ENCODE assay signal across 25 cellular contexts in the genomic region with DNA sequence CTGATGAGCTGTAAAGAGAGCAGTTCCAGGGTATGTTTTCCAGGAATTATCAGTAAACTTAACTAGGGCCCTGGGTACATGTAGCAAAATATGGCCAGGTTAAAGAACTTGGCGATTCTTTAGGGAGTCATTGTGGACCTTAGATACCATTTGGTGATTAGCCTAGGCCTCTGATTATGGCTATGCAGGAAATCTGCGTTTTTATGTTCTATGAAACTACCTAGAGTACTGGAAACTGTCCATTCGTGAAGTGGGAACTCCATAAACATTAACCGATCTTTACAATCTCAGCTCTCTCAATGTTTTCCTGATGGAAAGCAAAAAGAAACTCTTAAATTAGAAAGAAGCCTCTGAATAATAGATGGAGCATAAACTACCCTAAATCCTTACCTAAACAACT.
"Had no signal": no experiment of that assay in that cellular context is flagged by ENCODE, and none has a peak within 500 bp of the region (broad histone marks: within the 10 kb centered on the region; RNA-seq: fewer than 3 reads in every experiment).

No MANE protein-coding gene starts in this region.

- FAIRE-seq: astrocyte had no signal

- ATAC-seq: natural killer cell treated with Interleukin-12 subunit alpha and Interleukin-12 subunit beta and Interleukin-15 and Interleukin-18, amount 100 ng/mL, for 72 hours; psoas muscle had no signal

- H3K79me2 ChIP-seq: parathyroid adenoma had no signal

- H2AFZ ChIP-seq: parathyroid adenoma had no signal

- H3K27me3 ChIP-seq: brain microvascular endothelial cell, esophagus squamous epithelium, neutrophil, right atrium auricular region, vagina had no signal

- H3K27ac ChIP-seq: brain microvascular endothelial cell, epithelial cell of prostate, esophagus squamous epithelium, neutrophil, parathyroid adenoma, psoas muscle, vagina had no signal

- DNase-seq: activated CD4-positive, alpha-beta T cell treated with anti-CD3 and anti-CD28 coated beads for 48 hours; activated CD4-positive, alpha-beta T cell treated with anti-CD3 and anti-CD28 coated beads, Interleukin-2, amount 50 U/mL, for 48 hours; activated CD8-positive, alpha-beta memory T cell treated with anti-CD3 and anti-CD28 coated beads for 24 hours; activated gamma-delta T cell; activated naive CD4-positive, alpha-beta T cell treated with anti-CD3 and anti-CD28 coated beads, Interleukin-2, amount 50 U/mL, for 16 hours; amniotic stem cell; brain microvascular endothelial cell; cortex of kidney; endodermal cell; esophagus squamous epithelium; foreskin melanocyte; psoas muscle; stimulated activated CD4-positive, alpha-beta T cell treated with anti-CD3 and anti-CD28 coated beads, Interleukin-15, amount 100 ng/mL, for 24 hours; stimulated activated CD4-positive, alpha-beta T cell treated with anti-CD3 and anti-CD28 coated beads, Interleukin-2, amount 100 ng/mL, for 24 hours; stimulated activated naive CD4-positive, alpha-beta T cell; T-helper 1 cell; trophoblast cell had no signal

- H3K9me3 ChIP-seq: esophagus squamous epithelium, neutrophil, psoas muscle, right atrium auricular region, vagina had no signal

- H3K9ac ChIP-seq: parathyroid adenoma had no signal

- H3K36me3 ChIP-seq: esophagus squamous epithelium, right atrium auricular region, vagina had no signal

- H3K4me1 ChIP-seq: parathyroid adenoma, right atrium auricular region, vagina had no signal

- H3K4me2 ChIP-seq: smooth muscle cell had no signal

- H3K4me3 ChIP-seq: esophagus squamous epithelium, psoas muscle, right atrium auricular region, smooth muscle cell, vagina had no signal
